In genomic region chr12:124543052-124543590, GRCh38 we compare ENCODE assay signal across 8 cellular contexts. TPM values are rescaled to one million over a fixed set of nuclear protein-coding genes. Genes with fewer than 3 reads are reported as not detected.
DNase-seq lines count a peak whose midpoint lies in the region; ATAC-seq and TF ChIP-seq lines count a peak whose summit lies in the region.

No MANE protein-coding gene starts in this region.

- H3K36me3 ChIP-seq in HUES64 (ENCODE audit: insufficient read depth, low read length), result no peaks in the 10 kb centered on the region

- DNase-seq in Calu3 (peak; percentile 59), iPS-NIHi11 (ENCODE audit: low spot score) (no peak), NCI-H226 (no peak)
- DNase-seq in naive thymus-derived CD8-positive, alpha-beta T cell, result peak in 4 of 10 donors; percentile 51 to 62 (median 54)

- 67% methylated on average over 20 of the region's 20 CpGs for WGBS in HUES64

- peak overlapping the region; percentile 35 for H3K4me3 Mint-ChIP-seq in Calu3 (ENCODE audit: low read depth, unreplicated experiment)
- peak overlapping the region; percentile 42 to 74 (median 60) for H3K4me3 Mint-ChIP-seq in brain
- peak overlapping the region in 4 of 10 donors; percentile 22 to 75 (median 38) for H3K4me3 Mint-ChIP-seq in naive thymus-derived CD8-positive, alpha-beta T cell

- CTCF ChIA-PET in Calu3 (lab: Charles Lee), result no interaction called here

- H3K9ac ChIP-seq in HUES64 (ENCODE audit: low read depth, low read length), result peak overlapping the region; percentile 49; the same call in 1 of the 2 replicates

- no TSS peak for BruUV-seq in Calu3 (replicated peaks; lab: Mats Ljungman, UMichigan)

- H3K9me3 Mint-ChIP-seq in Calu3 (ENCODE audit: low read depth, unreplicated experiment) (no peaks in the 10 kb centered on the region), brain (peaks cover 0 to 2% (median 0%) of the 10 kb centered on the region in 5 experiments)
- no peaks in the 10 kb centered on the region for H3K9me3 Mint-ChIP-seq in naive thymus-derived CD8-positive, alpha-beta T cell

- peak overlapping the region; percentile 16; the same call in 1 of the 2 replicates for H3K27ac ChIP-seq in HUES64 (ENCODE audit: low read depth, low read length)

- no peaks in the 10 kb centered on the region for H3K27me3 ChIP-seq in HUES64 (ENCODE audit: insufficient read depth, low read length)

- no peak overlapping the region for H3K27ac Mint-ChIP-seq in Calu3 (ENCODE audit: unreplicated experiment)
- H3K27ac Mint-ChIP-seq in brain, result peak overlapping the region; percentile 58 to 92 (median 78)
- H3K27ac Mint-ChIP-seq in naive thymus-derived CD8-positive, alpha-beta T cell, result peak overlapping the region in 7 of 10 donors; percentile 13 to 92 (median 80)

- no peak overlapping the region for H3K4me3 ChIP-seq in HUES64 (ENCODE audit: low read length)

- H3K4me1 Mint-ChIP-seq in Calu3 (ENCODE audit: low read depth, unreplicated experiment), result peaks cover 21% of the 10 kb centered on the region
- H3K4me1 Mint-ChIP-seq in brain, result peaks cover 77% of the 10 kb centered on the region
- peaks cover 27 to 65% (median 54%) of the 10 kb centered on the region in 4 donors for H3K4me1 Mint-ChIP-seq in naive thymus-derived CD8-positive, alpha-beta T cell

- ATAC-seq in naive thymus-derived CD8-positive, alpha-beta T cell, result peak; percentile 79 to 93
- no peak for ATAC-seq in GM19351 (IDR thresholded peaks at IDR 0.05; ENCODE audit: unreplicated experiment)
- no peak for ATAC-seq in GM21786 (IDR thresholded peaks at IDR 0.05; ENCODE audit: unreplicated experiment)

- H3K4me1 ChIP-seq in HUES64 (ENCODE audit: insufficient read depth, low read length), result peaks cover 24% of the 10 kb centered on the region

- H3K27me3 Mint-ChIP-seq in Calu3 (ENCODE audit: unreplicated experiment) (no peaks in the 10 kb centered on the region), brain (peaks cover 2% of the 10 kb centered on the region)
- no peaks in the 10 kb centered on the region for H3K27me3 Mint-ChIP-seq in naive thymus-derived CD8-positive, alpha-beta T cell

- POLR2A ChIA-PET in naive thymus-derived CD8-positive, alpha-beta T cell (lab: Charles Lee), result no interaction called here

- H3K36me3 Mint-ChIP-seq in Calu3 (ENCODE audit: insufficient read depth, unreplicated experiment) (peaks cover 18% of the 10 kb centered on the region), brain (no peaks in the 10 kb centered on the region)
- peaks cover 0 to 1% (median 0%) of the 10 kb centered on the region in 3 donors for H3K36me3 Mint-ChIP-seq in naive thymus-derived CD8-positive, alpha-beta T cell

- TF ChIP-seq CTCF in Calu3 (IDR thresholded peaks at IDR 0.05; ENCODE audit: unreplicated experiment) (no peak), brain (conservative IDR thresholded peaks at IDR 0.05) (no peak)

- H3K9me3 ChIP-seq in HUES64 (ENCODE audit: insufficient read depth, low read depth, low read length), result no peaks in the 10 kb centered on the region

- intact Hi-C loops in Calu3 (cut with micrococcal nuclease; ENCODE audit: unreplicated experiment), result no loop called here

RNA-seq across cellular contexts. Expression of gene NCOR2, which starts 24.3 kb away (rescaled TPM):
- total RNA-seq in Calu3 (2022), result 325 and 348 TPM in 2 replicates
- polyA plus RNA-seq in HUES64 (2013, experiment 1 of 2), result 103 TPM
- 118 TPM for polyA plus RNA-seq in HUES64 (2013, experiment 2 of 2)
- 78.6 TPM for polyA plus RNA-seq in brain (ENCODE audit: insufficient read depth, low read depth, low replicate concordance)
- 10 to 100 TPM; 86.3 to 86.7 TPM for total RNA-seq in naive thymus-derived CD8-positive, alpha-beta T cell
- polyA plus RNA-seq in naive thymus-derived CD8-positive, alpha-beta T cell, result 10 to 100 TPM in 1 of 3 donors, 1 to 10 TPM in 2; 2.3 to 18.7 (median 3.5) TPM

Comparison
In these comparisons a context has a peak if more than half of its experiments do, and no peak if none do; other contexts are left out.
1. ATAC-seq: peak in naive thymus-derived CD8-positive, alpha-beta T cell (2 of 2); none in GM19351 (single experiment) and GM21786 (single experiment).